ENCODE assay signal across 37 cellular contexts in genomic region chr6:1367771-1368170, GRCh38. TPM values are rescaled to one million over a fixed set of nuclear protein-coding genes. Genes with fewer than 3 reads are reported as not detected.
"Had no signal": no experiment of that assay in that cellular context is flagged by ENCODE, and none has a peak within 500 bp of the region (broad histone marks: within the 10 kb centered on the region; RNA-seq: fewer than 3 reads in every experiment).

No MANE protein-coding gene starts in this region.

- H3K27ac ChIP-seq: adrenal gland, ascending aorta, body of pancreas, brain microvascular endothelial cell, breast epithelium, cardiac muscle cell had no signal

- DNase-seq: activated effector memory CD4-positive, alpha-beta T cell treated with anti-CD3 and anti-CD28 coated beads, Interleukin-2, amount 50 U/mL, for 16 hours; activated effector memory CD4-positive, alpha-beta T cell treated with Interleukin-2 at 50 U/mL for 16 hours; activated gamma-delta T cell; activated gamma-delta T cell treated with Interleukin-2 at 50 U/mL for 16 hours; activated naive CD4-positive, alpha-beta T cell; activated naive CD4-positive, alpha-beta T cell treated with anti-CD3 and anti-CD28 coated beads for 36 hours; activated naive CD4-positive, alpha-beta T cell treated with anti-CD3 and anti-CD28 coated beads, Interleukin-2, amount 10 ng/mL, durations not matched to agents 7 days and 5 days; activated naive CD4-positive, alpha-beta T cell treated with anti-CD3 and anti-CD28 coated beads, Interleukin-2, amount 50 U/mL, for 16 hours; activated naive CD4-positive, alpha-beta T cell treated with Interleukin-2 at 50 U/mL for 16 hours; activated naive CD8-positive, alpha-beta T cell treated with anti-CD3 and anti-CD28 coated beads for 36 hours; activated naive CD8-positive, alpha-beta T cell treated with anti-CD3 and anti-CD28 coated beads, Interleukin-2, amount 10 ng/mL, durations not matched to agents 7 days and 5 days; activated naive CD8-positive, alpha-beta T cell treated with anti-CD3 and anti-CD28 coated beads, Interleukin-2, amount 50 U/mL, for 24 hours; activated T-cell treated with anti-CD3 and anti-CD28 coated beads, Interleukin-2, amount 50 U/mL, for 1 hour; activated T-cell treated with anti-CD3 and anti-CD28 coated beads, Interleukin-2, amount 50 U/mL, for 24 hours; activated T-cell treated with anti-CD3 and anti-CD28 coated beads, Interleukin-2, amount 50 U/mL, for 4 hours; activated T-cell treated with anti-CD3 and anti-CD28 coated beads, Interleukin-2, amount 50 U/mL, for 48 hours; activated T-cell treated with anti-CD3 and anti-CD28 coated beads, Interleukin-2, amount 50 U/mL, for 72 hours; amniotic stem cell; amygdala; anterior cingulate cortex; aorta; body of pancreas; brain microvascular endothelial cell; caudate nucleus; central memory CD4-positive, alpha-beta T cell; cerebellar nuclear complex had no signal

- H3K27me3 ChIP-seq: ascending aorta, body of pancreas had no signal

- H3K36me3 ChIP-seq: adrenal gland, ascending aorta, brain microvascular endothelial cell, breast epithelium, cardiac muscle cell had no signal

- H3K4me3 ChIP-seq: adrenal gland, ascending aorta, body of pancreas, breast epithelium, cardiac muscle cell had no signal

- H3K4me1 ChIP-seq: adrenal gland, ascending aorta, body of pancreas, breast epithelium had no signal

- H3K9me3 ChIP-seq: adrenal gland had no signal

RNA-seq across cellular contexts. Expression of gene FOXF2, which starts 21.6 kb away (rescaled TPM):
- total RNA-seq: activated naive CD4-positive, alpha-beta T cell treated with anti-CD3 and anti-CD28 coated beads for 36 hours; activated naive CD4-positive, alpha-beta T cell treated with anti-CD3 and anti-CD28 coated beads, Interleukin-2, amount 50 U/mL, for 72 hours; activated naive CD8-positive, alpha-beta T cell treated with anti-CD3 and anti-CD28 coated beads for 36 hours; activated naive CD8-positive, alpha-beta T cell treated with anti-CD3 and anti-CD28 coated beads, Interleukin-2, amount 10 ng/mL, durations not matched to agents 7 days and 5 days; activated T-cell treated with anti-CD3 and anti-CD28 coated beads, Interleukin-2, amount 50 U/mL, for 72 hours; activated T-helper 1 cell treated with anti-CD3 and anti-CD28 coated beads, Interleukin-12 subunit alpha, Interleukin-12 subunit beta, Interleukin-2, Interleukin-4 antibody, amounts not matched to agents 30 ng/mL and 10 ng/mL and 1 ng/mL, durations not matched to agents 14 hours and 24 hours and 36 hours; activated T-helper 17 cell treated with anti-CD3 and anti-CD28 coated beads, Interleukin-2, amount 50 U/mL, for 72 hours; activated T-helper 2 cell treated with anti-CD3 and anti-CD28 coated beads, Interferon-gamma antibody, Interleukin-2, Interleukin-4, amounts not matched to agents 10 μg/mL and 5 μg/mL and 100 μg/mL, durations not matched to agents 14 hours and 24 hours and 36 hours; bronchial epithelial cell had no signal

RNA-seq across cellular contexts. Expression of gene FOXQ1, which starts 55.9 kb away (rescaled TPM):
- total RNA-seq: activated naive CD4-positive, alpha-beta T cell treated with anti-CD3 and anti-CD28 coated beads for 36 hours; activated naive CD4-positive, alpha-beta T cell treated with anti-CD3 and anti-CD28 coated beads, Interleukin-2, amount 50 U/mL, for 72 hours; activated naive CD8-positive, alpha-beta T cell treated with anti-CD3 and anti-CD28 coated beads for 36 hours; activated naive CD8-positive, alpha-beta T cell treated with anti-CD3 and anti-CD28 coated beads, Interleukin-2, amount 10 ng/mL, durations not matched to agents 7 days and 5 days; activated T-cell treated with anti-CD3 and anti-CD28 coated beads, Interleukin-2, amount 50 U/mL, for 4 hours; activated T-cell treated with anti-CD3 and anti-CD28 coated beads, Interleukin-2, amount 50 U/mL, for 72 hours; activated T-helper 1 cell treated with anti-CD3 and anti-CD28 coated beads, Interleukin-12 subunit alpha, Interleukin-12 subunit beta, Interleukin-2, Interleukin-4 antibody, amounts not matched to agents 30 ng/mL and 10 ng/mL and 1 ng/mL, durations not matched to agents 14 hours and 24 hours and 36 hours; activated T-helper 17 cell treated with anti-CD3 and anti-CD28 coated beads, Interleukin-2, amount 50 U/mL, for 72 hours; activated T-helper 2 cell treated with anti-CD3 and anti-CD28 coated beads, Interferon-gamma antibody, Interleukin-2, Interleukin-4, amounts not matched to agents 10 μg/mL and 5 μg/mL and 100 μg/mL, durations not matched to agents 14 hours and 24 hours and 36 hours; aorta; cardiac muscle cell; cardiac septum; chondrocyte had no signal
